17 cellular contexts compared by ENCODE assay signal in genomic region chr1:71510725-71511124, GRCh38.
DNase-seq lines count a peak whose midpoint lies in the region; ATAC-seq and TF ChIP-seq lines count a peak whose summit lies in the region.
"Had no signal": no experiment of that assay in that cellular context is flagged by ENCODE, and none has a peak within 500 bp of the region (broad histone marks: within the 10 kb centered on the region; RNA-seq: fewer than 3 reads in every experiment).

No MANE protein-coding gene starts in this region.

- peaks cover 5 to 23% (median 12%) of the 10 kb centered on the region in 7 donors for H3K9me3 Mint-ChIP-seq in CD14-positive monocyte

- H3K4me3 ChIP-seq in MM.1S (ENCODE audit: low read length) (no peak overlapping the region), lower lobe of right lung (no peak overlapping the region), upper lobe of right lung (no peak overlapping the region)
- H3K4me3 ChIP-seq: BLaER1 had no signal

- H3K36me3 ChIP-seq in MM.1S (replicated peaks; ENCODE audit: insufficient read depth, low read length) (no peaks in the 10 kb centered on the region), lower lobe of right lung (no peaks in the 10 kb centered on the region), upper lobe of right lung (no peaks in the 10 kb centered on the region)
- H3K36me3 ChIP-seq: BLaER1 had no signal

- H3F3A ChIP-seq in MM.1S (ENCODE audit: insufficient read depth, low read length), result no peaks in the 10 kb centered on the region

- peak; percentile 17 for DNase-seq in NOMO-1 treated with DMSO at 0.1 percent for 48 hours (lab: John Stamatoyannopoulos, UW; ENCODE audit: unreplicated experiment)
- no peak for DNase-seq in NOMO-1 treated with dmso at 0.1 percent for 144 hours (lab: John Stamatoyannopoulos, UW; ENCODE audit: unreplicated experiment)
- peak; percentile 11 for DNase-seq in MM.1S
- DNase-seq in lower lobe of right lung, result no peak
- no peak for DNase-seq in upper lobe of right lung
- DNase-seq in activated CD4-positive, CD25-positive, alpha-beta regulatory T cell (lab: John Stamatoyannopoulos, UW), result no peak
- no peak for DNase-seq in NCI-H2227 (lab: John Stamatoyannopoulos, UW; ENCODE audit: unreplicated experiment)
- no peak for DNase-seq in CD14-positive monocyte (ENCODE audit: low spot score)
- DNase-seq: 8988T; Calu3; CD8-positive, alpha-beta T cell; DMS79 treated with DMSO at 0.1 percent for 48 hours; GF-D8; GOT3; H7 had no signal

- H3K9me3 ChIP-seq in MM.1S (replicated peaks; ENCODE audit: insufficient read depth, low read length) (no peaks in the 10 kb centered on the region), lower lobe of right lung (no peaks in the 10 kb centered on the region), upper lobe of right lung (no peaks in the 10 kb centered on the region)
- H3K9me3 ChIP-seq: BLaER1 had no signal

- no peak overlapping the region for H3K27ac Mint-ChIP-seq in CD14-positive monocyte
- H3K27ac Mint-ChIP-seq: CD8-positive, alpha-beta T cell had no signal

- ATAC-seq in lower lobe of right lung (peak; percentile 29 to 65), upper lobe of right lung (peak; percentile 70)
- ATAC-seq: CD8-positive, alpha-beta T cell; HepG2 had no signal

- no peak overlapping the region for H3K4me2 ChIP-seq in MM.1S (ENCODE audit: low read depth, low read length)
- H3K4me2 ChIP-seq: BLaER1 had no signal

- H3K4me1 ChIP-seq in MM.1S (ENCODE audit: low read length) (no peaks in the 10 kb centered on the region), lower lobe of right lung (no peaks in the 10 kb centered on the region), upper lobe of right lung (no peaks in the 10 kb centered on the region)
- H3K4me1 ChIP-seq: BLaER1 had no signal

- TF ChIP-seq CTCF in MM.1S (IDR thresholded peaks at IDR 0.05; ENCODE audit: low read length), result no peak
- no peak for TF ChIP-seq CTCF in lower lobe of right lung (IDR thresholded peaks at IDR 0.05)
- TF ChIP-seq CTCF in upper lobe of right lung (IDR thresholded peaks at IDR 0.05), result no peak
- no peak for TF ChIP-seq CTCF in CD14-positive monocyte (IDR thresholded peaks at IDR 0.05)

- no peaks in the 10 kb centered on the region for H3K79me2 ChIP-seq in MM.1S (ENCODE audit: low read length)

- intact Hi-C loops in lower lobe of right lung (cut with DNase I), result no loop called here
- intact Hi-C loops in upper lobe of right lung (cut with DNase I), result no loop called here
- intact Hi-C loops in CD14-positive monocyte (cut with micrococcal nuclease), result no loop called here

- no peaks in the 10 kb centered on the region for H4K20me1 ChIP-seq in MM.1S (ENCODE audit: insufficient read depth, low read length)

- H3K27ac ChIP-seq in MM.1S (ENCODE audit: low read length), result no peak overlapping the region
- no peak overlapping the region for H3K27ac ChIP-seq in lower lobe of right lung
- no peak overlapping the region for H3K27ac ChIP-seq in upper lobe of right lung
- H3K27ac ChIP-seq: BLaER1 had no signal

- no peaks in the 10 kb centered on the region for H3K27me3 ChIP-seq in MM.1S (replicated peaks; ENCODE audit: insufficient read depth, low read length)
- no peaks in the 10 kb centered on the region for H3K27me3 ChIP-seq in lower lobe of right lung (ENCODE audit: low read depth)
- no peaks in the 10 kb centered on the region for H3K27me3 ChIP-seq in upper lobe of right lung
- H3K27me3 ChIP-seq: BLaER1 had no signal

- no peaks in the 10 kb centered on the region for H3K9me2 ChIP-seq in MM.1S (replicated peaks; ENCODE audit: insufficient read depth, low read length)

- no peak overlapping the region for H3K9ac ChIP-seq in MM.1S (ENCODE audit: low read length)
- H3K9ac ChIP-seq: BLaER1 had no signal

- H3K27me3 Mint-ChIP-seq in CD14-positive monocyte (ENCODE audit: low read depth in 3 of 3), result no peaks in the 10 kb centered on the region

- H3K36me3 Mint-ChIP-seq in CD14-positive monocyte, result no peaks in the 10 kb centered on the region
- H3K36me3 Mint-ChIP-seq: CD8-positive, alpha-beta T cell had no signal

- H3K4me3 Mint-ChIP-seq in CD14-positive monocyte, result no peak overlapping the region
- H3K4me3 Mint-ChIP-seq: CD8-positive, alpha-beta T cell had no signal

- no peaks in the 10 kb centered on the region for H3K4me1 Mint-ChIP-seq in CD14-positive monocyte

- H2AFZ ChIP-seq in MM.1S (ENCODE audit: low read length), result no peak overlapping the region

Comparison
In these comparisons a context has a peak if more than half of its experiments do, and no peak if none do; other contexts are left out.
1. DNase-seq: peak in NOMO-1 treated with DMSO at 0.1 percent for 48 hours (single experiment) and MM.1S (single experiment); none in NOMO-1 treated with dmso at 0.1 percent for 144 hours (single experiment), lower lobe of right lung (single experiment), upper lobe of right lung (single experiment), activated CD4-positive, CD25-positive, alpha-beta regulatory T cell (0 of 4), NCI-H2227 (single experiment) and CD14-positive monocyte (single experiment).